In the genomic region with DNA sequence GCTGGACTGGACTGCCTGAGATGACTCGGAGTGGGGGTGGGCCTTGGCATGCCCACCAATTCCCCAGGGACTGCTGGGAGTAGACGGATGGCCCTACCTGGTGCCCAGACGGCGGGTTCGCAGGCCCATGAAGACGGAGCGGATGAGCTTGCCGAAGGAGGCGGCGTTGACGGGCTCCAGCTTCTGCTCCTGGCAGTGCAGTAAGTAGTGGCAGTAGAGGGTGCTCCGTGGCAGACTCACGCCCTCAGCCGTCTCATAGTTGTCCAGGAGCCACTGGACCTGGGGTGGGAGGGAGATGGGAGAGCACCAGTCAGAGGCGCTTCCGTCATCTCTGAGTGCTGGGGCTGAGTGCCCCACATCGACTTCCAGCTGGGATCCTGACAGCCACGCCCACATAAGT, we compare ENCODE assay signal across 26 cellular contexts. TPM values are rescaled to one million over a fixed set of nuclear protein-coding genes. Genes with fewer than 3 reads are reported as not detected.
"Had no signal": no experiment of that assay in that cellular context is flagged by ENCODE, and none has a peak within 500 bp of the region (broad histone marks: within the 10 kb centered on the region; RNA-seq: fewer than 3 reads in every experiment).

No MANE protein-coding gene starts in this region.

- H3K9me3 ChIP-seq: SJCRH30 had no signal

- H3K4me1 ChIP-seq: SJCRH30 had no signal

- ATAC-seq: HepG2, K562, Panc1, PC-3, Right ventricle myocardium inferior, SK-N-SH treated with all-trans-retinoic acid at 6 μM for 48 hours had no signal

- H3K4me3 Mint-ChIP-seq: IgD-negative memory B cell had no signal

- H3K27ac ChIP-seq: KMS-11, SJCRH30 had no signal

- H3K27me3 ChIP-seq: SJCRH30 had no signal

- H3K27me3 Mint-ChIP-seq: IgD-negative memory B cell had no signal

- DNase-seq: Kasumi-1, MM.1S, NCI-H1092 treated with DMSO at 0.1 percent for 48 hours, NCI-H1436, NCI-H1694, NCI-H187 treated with DMSO at 0.1 percent for 48 hours, NCI-H2029 treated with DMSO at 0.1 percent for 48 hours, NCI-H2227 treated with DMSO at 0.1 percent for 48 hours, NCI-H446, NCI-H510A, NCI-H524 treated with DMSO at 0.1 percent for 48 hours, NCI-H69, NCI-H774, PC-3, SHP77 treated with DMSO at 0.1 percent for 48 hours, SJCRH30 had no signal

- H3K9ac ChIP-seq: KMS-11 had no signal

- FAIRE-seq: HepG2, K562 had no signal

- H3K9me3 Mint-ChIP-seq: IgD-negative memory B cell had no signal

- H3K4me3 ChIP-seq: K562, SJCRH30 had no signal

RNA-seq across cellular contexts. Expression of gene PODNL1, which starts 31.7 kb away (rescaled TPM):
- total RNA-seq: HepG2, PC-3 had no signal
- polyA plus RNA-seq: IgD-negative memory B cell had no signal

RNA-seq across cellular contexts. Expression of gene RLN3, which starts 58.1 kb away (rescaled TPM):
- total RNA-seq: HepG2, HT1080, M059J, OCI-LY7, PC-3, Right ventricle myocardium inferior, SJCRH30 had no signal
- polyA plus RNA-seq: HepG2 had no signal
